Comparison of ENCODE assay signal across 1 cellular context in the genomic region with DNA sequence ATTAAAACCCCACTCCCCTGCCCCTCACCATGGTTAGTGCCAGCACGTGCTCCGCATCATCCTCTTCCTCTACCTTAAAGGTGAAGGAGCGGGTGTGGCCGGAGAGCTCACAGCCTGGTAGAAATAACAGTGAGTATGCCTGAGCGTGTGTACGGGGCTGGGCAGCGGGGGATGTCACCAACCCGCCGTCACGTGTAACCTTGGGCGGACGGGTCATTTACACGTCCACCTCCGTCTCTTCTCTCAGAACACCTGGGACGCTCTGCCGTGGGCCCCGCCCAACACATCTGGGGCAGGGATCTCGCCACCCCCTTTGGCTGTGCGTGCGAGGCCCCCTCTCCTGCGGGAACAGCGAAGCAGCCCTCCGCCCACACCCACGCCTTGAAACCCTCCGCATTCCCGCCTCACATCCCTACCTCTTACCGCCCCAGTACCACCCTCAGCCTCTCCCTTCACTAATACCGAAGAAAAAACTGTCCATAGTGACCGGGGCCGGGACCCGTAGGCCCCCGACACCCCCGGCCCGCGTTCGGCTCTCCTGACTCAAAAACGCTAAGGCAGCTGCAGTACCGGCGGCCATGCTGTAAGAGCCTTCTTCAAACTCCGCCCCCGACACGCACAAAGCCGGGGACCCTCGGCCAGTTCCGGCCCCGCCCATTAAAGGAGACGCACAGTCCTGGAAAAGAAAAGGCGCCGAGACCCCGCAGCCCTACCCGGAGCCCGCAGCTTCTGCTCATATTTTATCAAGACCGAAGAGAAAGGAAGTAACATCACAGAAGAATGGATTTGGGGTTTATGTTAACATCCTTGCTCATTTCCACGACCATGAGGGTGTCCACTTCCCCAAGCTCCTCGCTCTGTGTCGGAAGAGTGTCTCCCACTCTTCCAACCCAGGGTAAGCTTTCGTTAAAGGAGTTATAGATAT.
TF ChIP-seq lines count a peak whose summit lies in the region.

NPM3 (minus strand) TSS at position 636 of the 925 bp plus-strand sequence; CDS start at position 580, 56 bp downstream.

TF ChIP-seq in GM23338, 12 proteins besides CTCF, POLR2A, EP300 and RAD21:
- TF ChIP-seq POLR2AphosphoS5 (IDR thresholded peaks at IDR 0.05; ENCODE audit: low read depth), result peak; percentile 83
- TF ChIP-seq CREB1 (CRISPR knock-in tag; IDR thresholded peaks at IDR 0.05; ENCODE audit: low read depth), result peak; percentile 93
- no peak for TF ChIP-seq REST (IDR thresholded peaks at IDR 0.05; ENCODE audit: unreplicated experiment)
- TF ChIP-seq EZH2phosphoT487 (IDR thresholded peaks at IDR 0.05; ENCODE audit: unreplicated experiment), result no peak
- TF ChIP-seq, protein P1, sequence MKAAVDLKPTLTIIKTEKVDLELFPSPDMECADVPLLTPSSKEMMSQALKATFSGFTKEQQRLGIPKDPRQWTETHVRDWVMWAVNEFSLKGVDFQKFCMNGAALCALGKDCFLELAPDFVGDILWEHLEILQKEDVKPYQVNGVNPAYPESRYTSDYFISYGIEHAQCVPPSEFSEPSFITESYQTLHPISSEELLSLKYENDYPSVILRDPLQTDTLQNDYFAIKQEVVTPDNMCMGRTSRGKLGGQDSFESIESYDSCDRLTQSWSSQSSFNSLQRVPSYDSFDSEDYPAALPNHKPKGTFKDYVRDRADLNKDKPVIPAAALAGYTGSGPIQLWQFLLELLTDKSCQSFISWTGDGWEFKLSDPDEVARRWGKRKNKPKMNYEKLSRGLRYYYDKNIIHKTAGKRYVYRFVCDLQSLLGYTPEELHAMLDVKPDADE (IDR thresholded peaks at IDR 0.05), result peak; percentile 62
- no peak for TF ChIP-seq EZH2 (IDR thresholded peaks at IDR 0.05; ENCODE audit: low read depth, unreplicated experiment)
- no peak for TF ChIP-seq STAT1 (IDR thresholded peaks at IDR 0.05; ENCODE audit: unreplicated experiment)
- no peak for TF ChIP-seq ZNF114 (CRISPR knock-in tag; IDR thresholded peaks at IDR 0.05)
- TF ChIP-seq ZNF331 (CRISPR knock-in tag; IDR thresholded peaks at IDR 0.05; ENCODE audit: low read depth), result no peak
- TF ChIP-seq JUNB (IDR thresholded peaks at IDR 0.05; ENCODE audit: unreplicated experiment), result no peak
- TF ChIP-seq ZNF462 (CRISPR knock-in tag; IDR thresholded peaks at IDR 0.05), result no peak
- TF ChIP-seq NANOG (IDR thresholded peaks at IDR 0.05; ENCODE audit: borderline replicate concordance), result no peak
